Comparison of ENCODE assay signal across 12 cellular contexts in genomic region chr12:109772622-109773321, GRCh38. TPM values are rescaled to one million over a fixed set of nuclear protein-coding genes. Genes with fewer than 3 reads are reported as not detected.
A peak's percentile ranks its signal among the peaks of the same experiment; 100 is the strongest.
DNase-seq lines count a peak whose midpoint lies in the region; ATAC-seq and TF ChIP-seq lines count a peak whose summit lies in the region.
"Had no signal": no experiment of that assay in that cellular context is flagged by ENCODE, and none has a peak within 500 bp of the region (broad histone marks: within the 10 kb centered on the region; RNA-seq: fewer than 3 reads in every experiment).

No MANE protein-coding gene starts in this region.

- H3K27me3 ChIP-seq in right lobe of liver, result no peaks in the 10 kb centered on the region

- H3K36me3 ChIP-seq in right lobe of liver, result no peaks in the 10 kb centered on the region
- H3K36me3 ChIP-seq: thoracic aorta had no signal

- no peaks in the 10 kb centered on the region for H3K9me3 ChIP-seq in right lobe of liver
- H3K9me3 ChIP-seq: thoracic aorta had no signal

- no peak for TF ChIP-seq POLR2A in right lobe of liver (IDR thresholded peaks at IDR 0.05)

- 36% methylated on average over 8 of the region's 12 CpGs for WGBS in right lobe of liver (ENCODE audit: insufficient coverage, low coverage, low lambda C conversion rate, missing lambda C conversion rate)

- intact Hi-C loops in right lobe of liver (cut with DNase I), result loop anchor here (5.0 to 10.0 kb wide), 4 partner anchors 175 to 338 kb away; no protein-coding TSS in a partner anchor

- H3K27ac Mint-ChIP-seq in activated naive CD8-positive, alpha-beta T cell treated with anti-CD3 and anti-CD28 coated beads for 36 hours, result no peak overlapping the region

- H3K27me3 Mint-ChIP-seq in activated naive CD8-positive, alpha-beta T cell treated with anti-CD3 and anti-CD28 coated beads for 36 hours, result peaks cover 8% of the 10 kb centered on the region

- peaks cover 7% of the 10 kb centered on the region for H3K4me1 Mint-ChIP-seq in activated naive CD8-positive, alpha-beta T cell treated with anti-CD3 and anti-CD28 coated beads for 36 hours

- peaks cover 0 to 14% (median 4%) of the 10 kb centered on the region in 4 donors for H3K4me1 ChIP-seq in right lobe of liver

- H3K4me3 ChIP-seq in HFF-Myc (replicated peaks; ENCODE audit: low read depth, low read length) (peak overlapping the region; percentile 38), right lobe of liver (no peak overlapping the region)
- H3K4me3 ChIP-seq: lung, thoracic aorta had no signal

- H3K4me3 Mint-ChIP-seq in activated naive CD8-positive, alpha-beta T cell treated with anti-CD3 and anti-CD28 coated beads for 36 hours, result peak overlapping the region; percentile 55

- TF ChIP-seq CTCF in HFF-Myc (IDR thresholded peaks at IDR 0.05; ENCODE audit: low read depth, low read length, missing control alignments) (no peak), right lobe of liver (IDR thresholded peaks at IDR 0.05) (no peak)

- no peaks in the 10 kb centered on the region for H3K36me3 Mint-ChIP-seq in activated naive CD8-positive, alpha-beta T cell treated with anti-CD3 and anti-CD28 coated beads for 36 hours

- H3K9me3 Mint-ChIP-seq in activated naive CD8-positive, alpha-beta T cell treated with anti-CD3 and anti-CD28 coated beads for 36 hours, result no peaks in the 10 kb centered on the region

- peak; percentile 14 to 32 (median 26) for ATAC-seq in right lobe of liver

- no peak overlapping the region for H3K27ac ChIP-seq in right lobe of liver
- H3K27ac ChIP-seq: thoracic aorta had no signal

- DNase-seq in Ammon's horn (ENCODE audit: low spot score) (peak; percentile 30), HFF-Myc (ENCODE audit: extremely low read depth, low read depth) (no peak), right lobe of liver (peak in 2 of 3 donors; percentile 25 to 35), GM19238 (ENCODE audit: insufficient read length, low spot score) (no peak), middle frontal gyrus (ENCODE audit: extremely low spot score, low spot score) (no peak), NCI-H187 treated with DMSO at 0.1 percent for 48 hours (lab: John Stamatoyannopoulos, UW) (no peak)
- DNase-seq in activated naive CD8-positive, alpha-beta T cell treated with anti-CD3 and anti-CD28 coated beads for 36 hours, result no peak
- DNase-seq in activated CD8-positive, alpha-beta memory T cell treated with anti-CD3 and anti-CD28 coated beads, Interleukin-2, amount 50 U/mL, for 48 hours, result no peak
- DNase-seq: activated T-cell treated with anti-CD3 and anti-CD28 coated beads for 4 hours, NCI-H1105 treated with DMSO at 0.1 percent for 48 hours had no signal

RNA-seq across cellular contexts. Expression of gene FAM222A, which starts 59.1 kb away (rescaled TPM):
- 1 to 10 TPM; 1.1 to 1.8 TPM for total RNA-seq in activated naive CD8-positive, alpha-beta T cell treated with anti-CD3 and anti-CD28 coated beads for 36 hours
- 1 to 10 TPM in 5 of 6 experiments, under 1 TPM in 1; 0.34 to 4.3 (median 1.2) TPM for total RNA-seq in right lobe of liver

Comparison
In these comparisons a context has a peak if more than half of its experiments do, and no peak if none do; other contexts are left out.
1. DNase-seq: peak in Ammon's horn (single experiment) and right lobe of liver (2 of 3); none in HFF-Myc (single experiment), activated naive CD8-positive, alpha-beta T cell treated with anti-CD3 and anti-CD28 coated beads for 36 hours (single experiment), GM19238 (single experiment), middle frontal gyrus (single experiment), activated CD8-positive, alpha-beta memory T cell treated with anti-CD3 and anti-CD28 coated beads, Interleukin-2, amount 50 U/mL, for 48 hours (single experiment) and NCI-H187 treated with DMSO at 0.1 percent for 48 hours (single experiment).